Comparison of ENCODE assay signal across 21 cellular contexts in genomic region chr2:85458611-85459563, GRCh38. TPM values are rescaled to one million over a fixed set of nuclear protein-coding genes. Genes with fewer than 3 reads are reported as not detected.
A peak's percentile ranks its signal among the peaks of the same experiment; 100 is the strongest.
DNase-seq lines count a peak whose midpoint lies in the region; TF ChIP-seq lines count a peak whose summit lies in the region.
"Had no signal": no experiment of that assay in that cellular context is flagged by ENCODE, and none has a peak within 500 bp of the region (broad histone marks: within the 10 kb centered on the region; RNA-seq: fewer than 3 reads in every experiment).

No MANE protein-coding gene starts in this region.

- H3K9ac ChIP-seq in GM23248: no peak overlapping the region
- no peak overlapping the region for H3K9ac ChIP-seq in endodermal cell (ENCODE audit: extremely low read depth, low read length, poor library complexity, severe bottlenecking)
- H3K9ac ChIP-seq in mesendoderm (ENCODE audit: low read length): no peak overlapping the region
- no peak overlapping the region for H3K9ac ChIP-seq in MM.1S (ENCODE audit: low read length)

- no peak overlapping the region for H2BK5ac ChIP-seq in mesendoderm (ENCODE audit: low read length)

- H3K56ac ChIP-seq in mesendoderm (ENCODE audit: low read length): no peak overlapping the region

- H3K9me3 ChIP-seq in GM23248 (ENCODE audit: low read depth) (no peaks in the 10 kb centered on the region), MG63 (no peaks in the 10 kb centered on the region), endodermal cell (ENCODE audit: control insufficient read depth, low read length) (peaks cover 10% of the 10 kb centered on the region), MM.1S (replicated peaks; ENCODE audit: insufficient read depth, low read length) (no peaks in the 10 kb centered on the region)
- H3K9me3 ChIP-seq: uterus had no signal

- no peak overlapping the region for H3K4me2 ChIP-seq in GM23248 (ENCODE audit: unreplicated experiment)
- no peak overlapping the region for H3K4me2 ChIP-seq in mesendoderm (ENCODE audit: low read length)
- no peak overlapping the region for H3K4me2 ChIP-seq in MM.1S (ENCODE audit: low read depth, low read length)

- TF ChIP-seq CTCF in endodermal cell (conservative IDR thresholded peaks at IDR 0.05) (no peak), type B pancreatic cell (conservative IDR thresholded peaks at IDR 0.05) (no peak), MM.1S (IDR thresholded peaks at IDR 0.05; ENCODE audit: low read length) (no peak)

- no peak overlapping the region for H2BK120ac ChIP-seq in mesendoderm (ENCODE audit: low read depth, low read length)

- peaks cover 12% of the 10 kb centered on the region for H3K9me3 Mint-ChIP-seq in endodermal cell
- no peaks in the 10 kb centered on the region for H3K9me3 Mint-ChIP-seq in type B pancreatic cell
- H3K9me3 Mint-ChIP-seq: activated CD4-positive, alpha-beta T cell treated with anti-CD3 and anti-CD28 coated beads, Interleukin-2, amount 10 ng/mL, durations not matched to agents 7 days and 5 days; brain; CD4-positive, CD25-positive, alpha-beta regulatory T cell; T-cell had no signal

- peaks cover 13% of the 10 kb centered on the region; the same call in 1 of the 2 replicates for H3F3A ChIP-seq in GM23248 (ENCODE audit: insufficient read depth)
- H3F3A ChIP-seq in MM.1S (ENCODE audit: insufficient read depth, low read length): no peaks in the 10 kb centered on the region

- H3K4me1 Mint-ChIP-seq in endodermal cell (peaks cover 36% of the 10 kb centered on the region), type B pancreatic cell (ENCODE audit: unreplicated experiment) (peaks cover 11% of the 10 kb centered on the region)
- H3K4me1 Mint-ChIP-seq: activated CD4-positive, alpha-beta T cell treated with anti-CD3 and anti-CD28 coated beads, Interleukin-2, amount 10 ng/mL, durations not matched to agents 7 days and 5 days; CD4-positive, CD25-positive, alpha-beta regulatory T cell; T-cell had no signal

- H3K23ac ChIP-seq in mesendoderm (ENCODE audit: low read length): no peak overlapping the region

- peaks cover 17% of the 10 kb centered on the region for H3K4me1 ChIP-seq in GM23248 (ENCODE audit: insufficient read depth)
- peaks cover 11% of the 10 kb centered on the region for H3K4me1 ChIP-seq in endodermal cell (ENCODE audit: control insufficient read depth, insufficient read depth, low read length)
- peaks cover 15% of the 10 kb centered on the region for H3K4me1 ChIP-seq in mesendoderm (ENCODE audit: control insufficient read depth, low read depth, low read length)
- no peaks in the 10 kb centered on the region for H3K4me1 ChIP-seq in MM.1S (ENCODE audit: low read length)
- H3K4me1 ChIP-seq: uterus had no signal

- DNase-seq in GM23248 (peak; percentile 31), MG63 (peak; percentile 82), endodermal cell (peak; percentile 82), mesendoderm (peak; percentile 65), type B pancreatic cell (ENCODE audit: extremely low spot score, unreplicated experiment) (no peak), MM.1S (no peak), AG08395 (ENCODE audit: low spot score) (no peak)
- no peak for DNase-seq in activated CD4-positive, alpha-beta T cell treated with anti-CD3 and anti-CD28 coated beads for 4 hours
- DNase-seq: activated CD4-positive, alpha-beta T cell treated with anti-CD3 and anti-CD28 coated beads, Interleukin-2, amount 10 ng/mL, durations not matched to agents 7 days and 5 days; CD4-positive, CD25-positive, alpha-beta regulatory T cell; islet precursor cell; Karpas-422; NCI-H1105 treated with DMSO at 0.1 percent for 48 hours; occipital lobe; SHP77 treated with DMSO at 0.1 percent for 48 hours; substantia nigra; T-cell; uterus had no signal

- no peak overlapping the region for H2AK5ac ChIP-seq in mesendoderm (ENCODE audit: low read length)

- H3K27me3 Mint-ChIP-seq in endodermal cell (ENCODE audit: insufficient read depth) (no peaks in the 10 kb centered on the region), type B pancreatic cell (no peaks in the 10 kb centered on the region)
- H3K27me3 Mint-ChIP-seq: activated CD4-positive, alpha-beta T cell treated with anti-CD3 and anti-CD28 coated beads, Interleukin-2, amount 10 ng/mL, durations not matched to agents 7 days and 5 days; brain; T-cell had no signal

- no peaks in the 10 kb centered on the region for H3K9me2 ChIP-seq in GM23248 (ENCODE audit: insufficient read depth)
- H3K9me2 ChIP-seq in MM.1S (replicated peaks; ENCODE audit: insufficient read depth, low read length): no peaks in the 10 kb centered on the region

- no peak overlapping the region for H3K4me3 Mint-ChIP-seq in endodermal cell
- no peak overlapping the region for H3K4me3 Mint-ChIP-seq in type B pancreatic cell
- H3K4me3 Mint-ChIP-seq: activated CD4-positive, alpha-beta T cell treated with anti-CD3 and anti-CD28 coated beads, Interleukin-2, amount 10 ng/mL, durations not matched to agents 7 days and 5 days; brain; CD4-positive, CD25-positive, alpha-beta regulatory T cell; T-cell had no signal

- H4K20me1 ChIP-seq in GM23248 (ENCODE audit: insufficient read depth): no peaks in the 10 kb centered on the region
- no peaks in the 10 kb centered on the region for H4K20me1 ChIP-seq in MM.1S (ENCODE audit: insufficient read depth, low read length)

- H3K27ac Mint-ChIP-seq in endodermal cell (peak overlapping the region; percentile 87), type B pancreatic cell (no peak overlapping the region)
- H3K27ac Mint-ChIP-seq: activated CD4-positive, alpha-beta T cell treated with anti-CD3 and anti-CD28 coated beads, Interleukin-2, amount 10 ng/mL, durations not matched to agents 7 days and 5 days; CD4-positive, CD25-positive, alpha-beta regulatory T cell; T-cell had no signal

- H3K18ac ChIP-seq in mesendoderm (ENCODE audit: low read length): peak overlapping the region; percentile 33

- H3K4me3 ChIP-seq in GM23248 (no peak overlapping the region), MG63 (no peak overlapping the region), endodermal cell (ENCODE audit: low read length) (no peak overlapping the region), mesendoderm (ENCODE audit: low read length) (no peak overlapping the region), MM.1S (ENCODE audit: low read length) (no peak overlapping the region)
- H3K4me3 ChIP-seq: uterus had no signal

- in situ Hi-C loops in GM23248 (cut with MboI): no loop called here

- H2BK15ac ChIP-seq in mesendoderm (replicated peaks; ENCODE audit: low read depth): no peak overlapping the region

- H3K79me1 ChIP-seq in mesendoderm (ENCODE audit: low read length): no peaks in the 10 kb centered on the region

- H3K79me2 ChIP-seq in GM23248 (ENCODE audit: insufficient read depth) (no peaks in the 10 kb centered on the region), mesendoderm (ENCODE audit: control insufficient read depth, insufficient read depth, low read length) (no peaks in the 10 kb centered on the region), MM.1S (ENCODE audit: low read length) (no peaks in the 10 kb centered on the region)

- H3K27ac ChIP-seq in GM23248: peak overlapping the region; percentile 13; the same call in 1 of the 2 replicates
- H3K27ac ChIP-seq in endodermal cell (ENCODE audit: low read depth, low read length): no peak overlapping the region
- no peak overlapping the region for H3K27ac ChIP-seq in mesendoderm (ENCODE audit: low read depth, low read length)
- H3K27ac ChIP-seq in MM.1S (ENCODE audit: low read length): no peak overlapping the region
- H3K27ac ChIP-seq: uterus had no signal

- H4K8ac ChIP-seq in mesendoderm (ENCODE audit: low read depth, low read length): no peak overlapping the region

- no peak overlapping the region for H3K4ac ChIP-seq in mesendoderm (ENCODE audit: low read depth, low read length)

- H2AFZ ChIP-seq in GM23248 (no peak overlapping the region), MM.1S (ENCODE audit: low read length) (no peak overlapping the region)

- H3K36me3 Mint-ChIP-seq in endodermal cell (ENCODE audit: low read depth) (peaks cover 3% of the 10 kb centered on the region), type B pancreatic cell (no peaks in the 10 kb centered on the region)
- H3K36me3 Mint-ChIP-seq: brain; CD4-positive, CD25-positive, alpha-beta regulatory T cell; T-cell had no signal

- H3K36me3 ChIP-seq in GM23248 (ENCODE audit: low read depth): no peaks in the 10 kb centered on the region
- no peaks in the 10 kb centered on the region for H3K36me3 ChIP-seq in MG63
- H3K36me3 ChIP-seq in endodermal cell (ENCODE audit: control insufficient read depth, insufficient read depth, low read length): no peaks in the 10 kb centered on the region
- no peaks in the 10 kb centered on the region for H3K36me3 ChIP-seq in mesendoderm (ENCODE audit: control insufficient read depth, insufficient read depth, low read length)
- H3K36me3 ChIP-seq in MM.1S (replicated peaks; ENCODE audit: insufficient read depth, low read length): no peaks in the 10 kb centered on the region
- H3K36me3 ChIP-seq: uterus had no signal

- 62 to 68% methylated on average over 12 of the region's 12 CpGs for WGBS in GM23248 (ENCODE audit: low coverage in 1 of 2, low lambda C conversion rate in 2 of 2, missing lambda C conversion rate in 2 of 2), 2 experiments
- 68 to 71% methylated on average over 10 to 12 of the region's 12 CpGs for WGBS in endodermal cell (ENCODE audit: insufficient coverage in 1 of 2, insufficient read length in 1 of 2), 2 experiments
- no CpG with 5 or more reads among the region's 12 CpGs for WGBS in mesendoderm (ENCODE audit: extremely low coverage, insufficient coverage, low lambda C conversion rate)

- H4K5ac ChIP-seq in mesendoderm (ENCODE audit: low read length): no peak overlapping the region

- H3K27me3 ChIP-seq in GM23248 (replicated peaks; ENCODE audit: insufficient read depth) (no peaks in the 10 kb centered on the region), MG63 (no peaks in the 10 kb centered on the region), endodermal cell (ENCODE audit: control insufficient read depth, insufficient read depth, low read length, poor library complexity, severe bottlenecking) (no peaks in the 10 kb centered on the region), mesendoderm (ENCODE audit: insufficient read depth, low read length, poor library complexity) (no peaks in the 10 kb centered on the region), MM.1S (replicated peaks; ENCODE audit: insufficient read depth, low read length) (no peaks in the 10 kb centered on the region)
- H3K27me3 ChIP-seq: uterus had no signal

RNA-seq across cellular contexts. Expression of gene SH2D6, which starts 40.4 kb away (rescaled TPM):
- not detected in 2 replicates for total RNA-seq in GM23248 (2014; rRNA removed; shearing (Covaris generic))
- polyA plus RNA-seq in GM23248 (2016; fragmentation: Nextera tagmentation; extraction: Ambion mirVana): 0.31 TPM in 1 of 2 replicates, not detected in the other
- 0.76 and 1.2 TPM in 2 replicates for total RNA-seq in MG63 (2014; rRNA removed; shearing (Covaris generic); ENCODE audit: low replicate concordance)
- total RNA-seq in endodermal cell: 1 to 10 TPM in 1 of 2 donors, under 1 TPM in 1; 0.68 to 1.1 TPM
- polyA plus RNA-seq in endodermal cell (2013, experiment 1 of 2): 0.28 TPM
- polyA plus RNA-seq in endodermal cell (2013, experiment 2 of 2): 0.70 TPM
- polyA plus RNA-seq in mesendoderm (2013, experiment 1 of 2): 0.17 TPM
- 0.11 TPM for polyA plus RNA-seq in mesendoderm (2013, experiment 2 of 2)
- 0.97 TPM in 1 of 2 replicates, not detected in the other for total RNA-seq in type B pancreatic cell (ENCODE audit: low replicate concordance)
- total RNA-seq: G401, lung microvascular endothelial cell, uterus had no signal
- polyA plus RNA-seq: CD4-positive, CD25-positive, alpha-beta regulatory T cell had no signal

RNA-seq across cellular contexts. Expression of gene CAPG, which starts 48.7 kb away (rescaled TPM):
- 223 and 249 TPM in 2 replicates for total RNA-seq in GM23248 (2014; rRNA removed; shearing (Covaris generic))
- 346 and 384 TPM in 2 replicates for polyA plus RNA-seq in GM23248 (2016; fragmentation: Nextera tagmentation; extraction: Ambion mirVana)
- 283 and 538 TPM in 2 replicates for total RNA-seq in MG63 (2014; rRNA removed; shearing (Covaris generic); ENCODE audit: low replicate concordance)
- total RNA-seq in endodermal cell: 100 to 1,000 TPM; 104 to 119 TPM
- 30.9 TPM for polyA plus RNA-seq in endodermal cell (2013, experiment 1 of 2)
- 30.1 TPM for polyA plus RNA-seq in endodermal cell (2013, experiment 2 of 2)
- 110 TPM for polyA plus RNA-seq in mesendoderm (2013, experiment 1 of 2)
- 113 TPM for polyA plus RNA-seq in mesendoderm (2013, experiment 2 of 2)
- total RNA-seq in type B pancreatic cell (ENCODE audit: low replicate concordance): 61.1 and 195 TPM in 2 replicates

Comparison
In these comparisons a context has a peak if more than half of its experiments do, and no peak if none do; other contexts are left out.
1. DNase-seq: peak in GM23248 (single experiment), MG63 (single experiment), endodermal cell (single experiment) and mesendoderm (single experiment); none in type B pancreatic cell (single experiment), MM.1S (single experiment), activated CD4-positive, alpha-beta T cell treated with anti-CD3 and anti-CD28 coated beads for 4 hours (0 of 2) and AG08395 (single experiment).